ENCODE assay signal across 25 cellular contexts in genomic region chr11:6825333-6825744, GRCh38. TPM values are rescaled to one million over a fixed set of nuclear protein-coding genes. Genes with fewer than 3 reads are reported as not detected.
DNase-seq lines count a peak whose midpoint lies in the region; ATAC-seq and TF ChIP-seq lines count a peak whose summit lies in the region.
"Had no signal": no experiment of that assay in that cellular context is flagged by ENCODE, and none has a peak within 500 bp of the region (broad histone marks: within the 10 kb centered on the region; RNA-seq: fewer than 3 reads in every experiment).

No MANE protein-coding gene starts in this region.

- POLR2A ChIA-PET in HEK293 (lab: Yijun Ruan, JAX), result no interaction called here

- no peak overlapping the region for H2BK15ac ChIP-seq in mesendoderm (replicated peaks; ENCODE audit: low read depth)

- H3K27ac ChIP-seq in HEK293 (ENCODE audit: extremely low read depth, low read depth, low read length) (no peak overlapping the region), mesendoderm (ENCODE audit: low read depth, low read length) (no peak overlapping the region), stomach (no peak overlapping the region)
- H3K27ac ChIP-seq: epithelial cell of prostate, PC-9 had no signal

- H3K4me1 ChIP-seq in HEK293 (ENCODE audit: control insufficient read depth, insufficient read depth, low read length), result no peaks in the 10 kb centered on the region
- H3K4me1 ChIP-seq in mesendoderm (ENCODE audit: control insufficient read depth, low read depth, low read length), result no peaks in the 10 kb centered on the region
- H3K4me1 ChIP-seq in stomach, result no peaks in the 10 kb centered on the region

- no peak overlapping the region for H2BK5ac ChIP-seq in mesendoderm (ENCODE audit: low read length)

- DNase-seq in activated T-cell treated with anti-CD3 and anti-CD28 coated beads, Interleukin-2, amount 50 U/mL, for 72 hours, result no peak
- DNase-seq in activated T-cell treated with anti-CD3 and anti-CD28 coated beads for 4 hours, result no peak
- peak; percentile 26 for DNase-seq in NOMO-1 treated with DMSO at 0.1 percent for 48 hours (lab: John Stamatoyannopoulos, UW; ENCODE audit: unreplicated experiment)
- peak; percentile 49 for DNase-seq in mesendoderm
- no peak for DNase-seq in activated CD8-positive, alpha-beta memory T cell treated with anti-CD3 and anti-CD28 coated beads, Interleukin-2, amount 10 ng/mL, durations not matched to agents 7 days and 5 days
- DNase-seq in stomach, result no peak
- DNase-seq: activated CD4-positive, CD25-positive, alpha-beta regulatory T cell; activated CD8-positive, alpha-beta memory T cell treated with anti-CD3 and anti-CD28 coated beads for 24 hours; EL; hypothalamus; islet precursor cell; NCI-H1694 treated with DMSO at 0.1 percent for 48 hours; PC-9 had no signal

- H3K9me3 Mint-ChIP-seq in activated T-cell treated with anti-CD3 and anti-CD28 coated beads, Interleukin-2, amount 50 U/mL, for 72 hours, result peaks cover 0 to under 1% of the 10 kb centered on the region in 2 donors
- H3K9me3 Mint-ChIP-seq in activated CD8-positive, alpha-beta memory T cell treated with anti-CD3 and anti-CD28 coated beads, Interleukin-2, amount 10 ng/mL, durations not matched to agents 7 days and 5 days (ENCODE audit: low read depth), result no peaks in the 10 kb centered on the region
- H3K9me3 Mint-ChIP-seq: activated T-helper 1 cell treated with anti-CD3 and anti-CD28 coated beads, Interleukin-12 subunit alpha, Interleukin-12 subunit beta, Interleukin-2, Interleukin-4 antibody, amounts not matched to agents 30 ng/mL and 10 ng/mL and 1 ng/mL, durations not matched to agents 14 hours and 24 hours and 36 hours; dendritic cell treated with granulocyte-macrophage colony-stimulating factor and Interleukin-4, amounts not matched to agents 40 ng/mL and 50 ng/mL, for 4 days had no signal

- no peaks in the 10 kb centered on the region for H3K79me1 ChIP-seq in mesendoderm (ENCODE audit: low read length)

- CTCF ChIA-PET in HEK293 (lab: Yijun Ruan, JAX), result interaction anchor here (1.3 kb wide), 1 partner anchor 13 kb away, joined by 13 read pairs; no protein-coding TSS in a partner anchor
- CTCF ChIA-PET in activated CD8-positive, alpha-beta memory T cell treated with anti-CD3 and anti-CD28 coated beads, Interleukin-2, amount 10 ng/mL, durations not matched to agents 7 days and 5 days (lab: Charles Lee), result interaction anchor here (2.1 kb wide), 1 partner anchor 13 kb away, joined by 13 read pairs; no protein-coding TSS in a partner anchor

- H3K4ac ChIP-seq in mesendoderm (ENCODE audit: low read depth, low read length), result no peak overlapping the region

- TF ChIP-seq EP300 in stomach (IDR thresholded peaks at IDR 0.05), result no peak

- peaks cover 10% of the 10 kb centered on the region for H3K27me3 Mint-ChIP-seq in activated T-cell treated with anti-CD3 and anti-CD28 coated beads, Interleukin-2, amount 50 U/mL, for 72 hours (ENCODE audit: low read depth)
- H3K27me3 Mint-ChIP-seq in activated CD8-positive, alpha-beta memory T cell treated with anti-CD3 and anti-CD28 coated beads, Interleukin-2, amount 10 ng/mL, durations not matched to agents 7 days and 5 days, result peaks cover 10% of the 10 kb centered on the region

- H3K79me2 ChIP-seq in mesendoderm (ENCODE audit: control insufficient read depth, insufficient read depth, low read length), result no peaks in the 10 kb centered on the region

- no peak overlapping the region for H3K56ac ChIP-seq in mesendoderm (ENCODE audit: low read length)

- H4K5ac ChIP-seq in mesendoderm (ENCODE audit: low read length), result no peak overlapping the region

- no CpG with 5 or more reads among the region's 7 CpGs for WGBS in mesendoderm (ENCODE audit: extremely low coverage, insufficient coverage, low lambda C conversion rate)
- 69 to 76% (median 75%) methylated on average over 7 of the region's 7 CpGs for WGBS in stomach, 5 donors

- no peaks in the 10 kb centered on the region for H3K36me3 ChIP-seq in HEK293 (ENCODE audit: control insufficient read depth in 2 of 2, insufficient read depth in 1 of 2, low read length in 2 of 2)
- no peaks in the 10 kb centered on the region for H3K36me3 ChIP-seq in mesendoderm (ENCODE audit: control insufficient read depth, insufficient read depth, low read length)
- H3K36me3 ChIP-seq in stomach, result no peaks in the 10 kb centered on the region

- H2BK120ac ChIP-seq in mesendoderm (ENCODE audit: low read depth, low read length), result no peak overlapping the region

- no peaks in the 10 kb centered on the region for H3K9me3 ChIP-seq in HEK293 (ENCODE audit: control insufficient read depth, insufficient read depth, low read depth, low read length)
- no peaks in the 10 kb centered on the region for H3K9me3 ChIP-seq in stomach

- H3K36me3 Mint-ChIP-seq in activated T-cell treated with anti-CD3 and anti-CD28 coated beads, Interleukin-2, amount 50 U/mL, for 72 hours (ENCODE audit: insufficient read depth in 2 of 2), result no peaks in the 10 kb centered on the region
- no peaks in the 10 kb centered on the region for H3K36me3 Mint-ChIP-seq in activated CD8-positive, alpha-beta memory T cell treated with anti-CD3 and anti-CD28 coated beads, Interleukin-2, amount 10 ng/mL, durations not matched to agents 7 days and 5 days

- TF ChIP-seq POLR2A in stomach (IDR thresholded peaks at IDR 0.05), result no peak

- H3K27ac Mint-ChIP-seq in activated T-cell treated with anti-CD3 and anti-CD28 coated beads, Interleukin-2, amount 50 U/mL, for 72 hours, result no peak overlapping the region
- no peak overlapping the region for H3K27ac Mint-ChIP-seq in activated CD8-positive, alpha-beta memory T cell treated with anti-CD3 and anti-CD28 coated beads, Interleukin-2, amount 10 ng/mL, durations not matched to agents 7 days and 5 days
- H3K27ac Mint-ChIP-seq: activated T-helper 1 cell treated with anti-CD3 and anti-CD28 coated beads, Interleukin-12 subunit alpha, Interleukin-12 subunit beta, Interleukin-2, Interleukin-4 antibody, amounts not matched to agents 30 ng/mL and 10 ng/mL and 1 ng/mL, durations not matched to agents 14 hours and 24 hours and 36 hours; dendritic cell treated with granulocyte-macrophage colony-stimulating factor and Interleukin-4, amounts not matched to agents 40 ng/mL and 50 ng/mL, for 4 days had no signal

- H3K18ac ChIP-seq in mesendoderm (ENCODE audit: low read length), result no peak overlapping the region

- TF ChIP-seq CTCF in HEK293 (tag by site-specific recombination; IDR thresholded peaks at IDR 0.05) (no peak), stomach (IDR thresholded peaks at IDR 0.05) (no peak)

- no peak overlapping the region for H2AK5ac ChIP-seq in mesendoderm (ENCODE audit: low read length)

- intact Hi-C loops in stomach (cut with DNase I; ENCODE audit: low total_unique reads), result no loop called here

- H3K4me1 Mint-ChIP-seq in activated T-cell treated with anti-CD3 and anti-CD28 coated beads, Interleukin-2, amount 50 U/mL, for 72 hours (ENCODE audit: low read depth), result peaks cover 10% of the 10 kb centered on the region
- no peaks in the 10 kb centered on the region for H3K4me1 Mint-ChIP-seq in activated CD8-positive, alpha-beta memory T cell treated with anti-CD3 and anti-CD28 coated beads, Interleukin-2, amount 10 ng/mL, durations not matched to agents 7 days and 5 days

- H3K4me3 ChIP-seq in HEK293 (ENCODE audit: low read depth, low read length), result no peak overlapping the region
- H3K4me3 ChIP-seq in mesendoderm (ENCODE audit: low read length), result no peak overlapping the region
- H3K4me3 ChIP-seq in stomach, result no peak overlapping the region
- H3K4me3 ChIP-seq: PC-9 had no signal

- no peak overlapping the region for H3K23ac ChIP-seq in mesendoderm (ENCODE audit: low read length)

- ATAC-seq in activated T-cell treated with anti-CD3 and anti-CD28 coated beads, Interleukin-2, amount 50 U/mL, for 72 hours (replicated peaks in 1 of 2), result peak; percentile 67 to 71
- no peak for ATAC-seq in activated CD8-positive, alpha-beta memory T cell treated with anti-CD3 and anti-CD28 coated beads, Interleukin-2, amount 10 ng/mL, durations not matched to agents 7 days and 5 days
- no peak for ATAC-seq in GM18511 (IDR thresholded peaks at IDR 0.05; ENCODE audit: unreplicated experiment)

- no peaks in the 10 kb centered on the region for H3K27me3 ChIP-seq in mesendoderm (ENCODE audit: insufficient read depth, low read length, poor library complexity)
- no peaks in the 10 kb centered on the region for H3K27me3 ChIP-seq in stomach

- H3K4me3 Mint-ChIP-seq in activated T-cell treated with anti-CD3 and anti-CD28 coated beads, Interleukin-2, amount 50 U/mL, for 72 hours, result no peak overlapping the region
- H3K4me3 Mint-ChIP-seq in activated CD8-positive, alpha-beta memory T cell treated with anti-CD3 and anti-CD28 coated beads, Interleukin-2, amount 10 ng/mL, durations not matched to agents 7 days and 5 days, result no peak overlapping the region
- H3K4me3 Mint-ChIP-seq: activated T-helper 1 cell treated with anti-CD3 and anti-CD28 coated beads, Interleukin-12 subunit alpha, Interleukin-12 subunit beta, Interleukin-2, Interleukin-4 antibody, amounts not matched to agents 30 ng/mL and 10 ng/mL and 1 ng/mL, durations not matched to agents 14 hours and 24 hours and 36 hours; dendritic cell treated with granulocyte-macrophage colony-stimulating factor and Interleukin-4, amounts not matched to agents 40 ng/mL and 50 ng/mL, for 4 days had no signal

- no peak overlapping the region for H3K4me2 ChIP-seq in mesendoderm (ENCODE audit: low read length)
- H3K4me2 ChIP-seq: PC-9 had no signal

- H4K8ac ChIP-seq in mesendoderm (ENCODE audit: low read depth, low read length), result no peak overlapping the region

- H3K9ac ChIP-seq in mesendoderm (ENCODE audit: low read length), result no peak overlapping the region

RNA-seq across cellular contexts. Expression of gene OR10A5, which starts 20.1 kb away (rescaled TPM):
- not detected for total RNA-seq in activated T-cell treated with anti-CD3 and anti-CD28 coated beads, Interleukin-2, amount 50 U/mL, for 72 hours
- not detected for polyA plus RNA-seq in mesendoderm (2013, experiment 1 of 2)
- polyA plus RNA-seq in mesendoderm (2013, experiment 2 of 2), result not detected
- total RNA-seq in activated CD8-positive, alpha-beta memory T cell treated with anti-CD3 and anti-CD28 coated beads, Interleukin-2, amount 10 ng/mL, durations not matched to agents 7 days and 5 days, result not detected
- not detected for total RNA-seq in stomach
- polyA plus RNA-seq in stomach, result not detected
- total RNA-seq: activated T-helper 1 cell treated with anti-CD3 and anti-CD28 coated beads, Interleukin-12 subunit alpha, Interleukin-12 subunit beta, Interleukin-2, Interleukin-4 antibody, amounts not matched to agents 30 ng/mL and 10 ng/mL and 1 ng/mL, durations not matched to agents 14 hours and 24 hours and 36 hours; frontal cortex; lung microvascular endothelial cell; NCI-H460; omental fat pad; PC-9; SK-MEL-5; temporal lobe had no signal
- polyA plus RNA-seq: adipose tissue had no signal

RNA-seq across cellular contexts. Expression of gene OR6A2, which starts 25.9 kb away (rescaled TPM):
- total RNA-seq in activated T-cell treated with anti-CD3 and anti-CD28 coated beads, Interleukin-2, amount 50 U/mL, for 72 hours, result under 1 TPM in 1 of 2 donors, not detected in 1; 0.07 TPM
- polyA plus RNA-seq in mesendoderm (2013, experiment 1 of 2), result not detected
- polyA plus RNA-seq in mesendoderm (2013, experiment 2 of 2), result not detected
- total RNA-seq in activated CD8-positive, alpha-beta memory T cell treated with anti-CD3 and anti-CD28 coated beads, Interleukin-2, amount 10 ng/mL, durations not matched to agents 7 days and 5 days, result not detected
- total RNA-seq in stomach, result under 1 TPM in 1 of 5 donors, not detected in 4; 0.55 TPM
- not detected for polyA plus RNA-seq in stomach
- total RNA-seq: NCI-H460 had no signal
- polyA plus RNA-seq: adipose tissue had no signal

RNA-seq across cellular contexts. Expression of gene OR10A2, which starts 37.5 kb away (rescaled TPM):
- total RNA-seq in activated T-cell treated with anti-CD3 and anti-CD28 coated beads, Interleukin-2, amount 50 U/mL, for 72 hours, result not detected
- polyA plus RNA-seq in mesendoderm (2013, experiment 1 of 2), result not detected
- polyA plus RNA-seq in mesendoderm (2013, experiment 2 of 2), result not detected
- total RNA-seq in activated CD8-positive, alpha-beta memory T cell treated with anti-CD3 and anti-CD28 coated beads, Interleukin-2, amount 10 ng/mL, durations not matched to agents 7 days and 5 days, result not detected
- total RNA-seq in stomach, result not detected
- polyA plus RNA-seq in stomach, result not detected
- total RNA-seq: activated T-helper 1 cell treated with anti-CD3 and anti-CD28 coated beads, Interleukin-12 subunit alpha, Interleukin-12 subunit beta, Interleukin-2, Interleukin-4 antibody, amounts not matched to agents 30 ng/mL and 10 ng/mL and 1 ng/mL, durations not matched to agents 14 hours and 24 hours and 36 hours; frontal cortex; lung microvascular endothelial cell; NCI-H460; omental fat pad; PC-9; SK-MEL-5; temporal lobe had no signal
- polyA plus RNA-seq: adipose tissue had no signal

RNA-seq across cellular contexts. Expression of gene OR2AG1, which starts 42.5 kb away (rescaled TPM):
- total RNA-seq in activated T-cell treated with anti-CD3 and anti-CD28 coated beads, Interleukin-2, amount 50 U/mL, for 72 hours, result not detected
- polyA plus RNA-seq in mesendoderm (2013, experiment 1 of 2), result not detected
- polyA plus RNA-seq in mesendoderm (2013, experiment 2 of 2), result not detected
- total RNA-seq in activated CD8-positive, alpha-beta memory T cell treated with anti-CD3 and anti-CD28 coated beads, Interleukin-2, amount 10 ng/mL, durations not matched to agents 7 days and 5 days, result not detected
- total RNA-seq in stomach, result under 1 TPM in 1 of 5 donors, not detected in 4; under 0.01 TPM
- polyA plus RNA-seq in stomach, result not detected
- total RNA-seq: activated T-helper 1 cell treated with anti-CD3 and anti-CD28 coated beads, Interleukin-12 subunit alpha, Interleukin-12 subunit beta, Interleukin-2, Interleukin-4 antibody, amounts not matched to agents 30 ng/mL and 10 ng/mL and 1 ng/mL, durations not matched to agents 14 hours and 24 hours and 36 hours; frontal cortex; lung microvascular endothelial cell; NCI-H460; omental fat pad; PC-9; SK-MEL-5; temporal lobe had no signal
- polyA plus RNA-seq: adipose tissue had no signal

RNA-seq across cellular contexts. Expression of gene OR10A4, which starts 51.1 kb away (rescaled TPM):
- not detected for total RNA-seq in activated T-cell treated with anti-CD3 and anti-CD28 coated beads, Interleukin-2, amount 50 U/mL, for 72 hours
- polyA plus RNA-seq in mesendoderm (2013, experiment 1 of 2), result not detected
- polyA plus RNA-seq in mesendoderm (2013, experiment 2 of 2), result not detected
- not detected for total RNA-seq in activated CD8-positive, alpha-beta memory T cell treated with anti-CD3 and anti-CD28 coated beads, Interleukin-2, amount 10 ng/mL, durations not matched to agents 7 days and 5 days
- not detected for total RNA-seq in stomach
- not detected for polyA plus RNA-seq in stomach
- total RNA-seq: activated T-helper 1 cell treated with anti-CD3 and anti-CD28 coated beads, Interleukin-12 subunit alpha, Interleukin-12 subunit beta, Interleukin-2, Interleukin-4 antibody, amounts not matched to agents 30 ng/mL and 10 ng/mL and 1 ng/mL, durations not matched to agents 14 hours and 24 hours and 36 hours; frontal cortex; lung microvascular endothelial cell; NCI-H460; omental fat pad; PC-9; SK-MEL-5; temporal lobe had no signal
- polyA plus RNA-seq: adipose tissue had no signal

Comparison
In these comparisons a context has a peak if more than half of its experiments do, and no peak if none do; other contexts are left out.
1. ATAC-seq: peak in activated T-cell treated with anti-CD3 and anti-CD28 coated beads, Interleukin-2, amount 50 U/mL, for 72 hours (2 of 2); none in activated CD8-positive, alpha-beta memory T cell treated with anti-CD3 and anti-CD28 coated beads, Interleukin-2, amount 10 ng/mL, durations not matched to agents 7 days and 5 days (single experiment) and GM18511 (single experiment).
2. DNase-seq: peak in NOMO-1 treated with DMSO at 0.1 percent for 48 hours (single experiment) and mesendoderm (single experiment); none in activated T-cell treated with anti-CD3 and anti-CD28 coated beads, Interleukin-2, amount 50 U/mL, for 72 hours (0 of 2), activated T-cell treated with anti-CD3 and anti-CD28 coated beads for 4 hours (single experiment), activated CD8-positive, alpha-beta memory T cell treated with anti-CD3 and anti-CD28 coated beads, Interleukin-2, amount 10 ng/mL, durations not matched to agents 7 days and 5 days (single experiment) and stomach (single experiment).